ENCODE assay signal across 18 cellular contexts in the genomic region with DNA sequence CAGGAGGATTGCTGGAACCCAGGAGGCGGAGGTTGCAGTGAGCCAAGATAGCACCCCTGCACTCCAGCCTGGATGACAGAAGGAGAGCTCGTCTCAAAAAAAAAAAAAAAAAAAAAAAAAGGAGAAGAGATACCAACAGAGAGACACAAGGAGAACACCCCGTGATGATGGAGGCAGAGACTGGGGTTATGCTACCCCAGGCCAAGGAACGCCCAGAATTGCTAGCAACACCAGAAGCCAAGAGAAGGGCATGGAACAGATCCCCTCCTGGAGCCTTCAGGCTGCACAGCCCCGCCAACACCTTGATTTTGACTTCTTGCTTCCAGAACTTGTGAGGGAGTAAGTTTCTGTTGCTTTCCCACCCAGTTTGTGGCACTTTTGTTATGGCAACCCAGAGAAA.
"Had no signal": no experiment of that assay in that cellular context is flagged by ENCODE, and none has a peak within 500 bp of the region (broad histone marks: within the 10 kb centered on the region; RNA-seq: fewer than 3 reads in every experiment).

No MANE protein-coding gene starts in this region.

- H3K9me3 ChIP-seq: gastroesophageal sphincter, sigmoid colon, thyroid gland had no signal

- H3K27ac Mint-ChIP-seq: activated CD4-positive, alpha-beta memory T cell treated with anti-CD3 and anti-CD28 coated beads for 36 hours; activated CD4-positive, alpha-beta T cell treated with anti-CD3 and anti-CD28 coated beads for 36 hours; activated CD8-positive, alpha-beta memory T cell treated with anti-CD3 and anti-CD28 coated beads, Interleukin-2, amount 10 ng/mL, durations not matched to agents 7 days and 5 days; activated naive CD8-positive, alpha-beta T cell treated with anti-CD3 and anti-CD28 coated beads, Interleukin-2, amount 10 ng/mL, durations not matched to agents 7 days and 5 days; T-helper 17 cell had no signal

- H3K36me3 ChIP-seq: sigmoid colon, thyroid gland, WERI-Rb-1 had no signal

- H3K4me3 ChIP-seq: gastroesophageal sphincter, sigmoid colon, thyroid gland had no signal

- H3K4me1 ChIP-seq: sigmoid colon, thyroid gland had no signal

- DNase-seq: activated CD4-positive, alpha-beta memory T cell treated with anti-CD3 and anti-CD28 coated beads for 36 hours; activated CD4-positive, alpha-beta T cell treated with anti-CD3 and anti-CD28 coated beads for 36 hours; activated CD8-positive, alpha-beta memory T cell treated with anti-CD3 and anti-CD28 coated beads, Interleukin-2, amount 10 ng/mL, durations not matched to agents 7 days and 5 days; activated effector memory CD4-positive, alpha-beta T cell treated with anti-CD3 and anti-CD28 coated beads, Interleukin-2, amount 50 U/mL, for 16 hours; activated naive CD8-positive, alpha-beta T cell treated with anti-CD3 and anti-CD28 coated beads, Interleukin-2, amount 10 ng/mL, durations not matched to agents 7 days and 5 days; activated T-cell treated with anti-CD3 and anti-CD28 coated beads, Interleukin-2, amount 50 U/mL, for 1 hour; erythroblast; hippocampal formation; kidney; mesendoderm; nephron progenitor cell; occipital lobe; sigmoid colon; stimulated activated CD4-positive, alpha-beta T cell treated with anti-CD3 and anti-CD28 coated beads, Interleukin-1b, Interleukin-23, amount 100 ng/mL, for 48 hours; T-helper 17 cell; thyroid gland; WERI-Rb-1 had no signal

- H3K27me3 Mint-ChIP-seq: activated CD4-positive, alpha-beta memory T cell treated with anti-CD3 and anti-CD28 coated beads for 36 hours; activated CD4-positive, alpha-beta T cell treated with anti-CD3 and anti-CD28 coated beads for 36 hours; activated CD8-positive, alpha-beta memory T cell treated with anti-CD3 and anti-CD28 coated beads, Interleukin-2, amount 10 ng/mL, durations not matched to agents 7 days and 5 days; activated naive CD8-positive, alpha-beta T cell treated with anti-CD3 and anti-CD28 coated beads, Interleukin-2, amount 10 ng/mL, durations not matched to agents 7 days and 5 days; T-helper 17 cell had no signal

- H3K9me3 Mint-ChIP-seq: activated CD4-positive, alpha-beta memory T cell treated with anti-CD3 and anti-CD28 coated beads for 36 hours; nephron progenitor cell had no signal

- ATAC-seq: activated CD8-positive, alpha-beta memory T cell treated with anti-CD3 and anti-CD28 coated beads, Interleukin-2, amount 10 ng/mL, durations not matched to agents 7 days and 5 days; gastroesophageal sphincter; T-helper 17 cell had no signal

- H3K27ac ChIP-seq: thyroid gland, WERI-Rb-1 had no signal

- H3K27me3 ChIP-seq: gastroesophageal sphincter, sigmoid colon, thyroid gland had no signal

- H3K4me3 Mint-ChIP-seq: activated CD4-positive, alpha-beta memory T cell treated with anti-CD3 and anti-CD28 coated beads for 36 hours; activated CD4-positive, alpha-beta T cell treated with anti-CD3 and anti-CD28 coated beads for 36 hours; activated CD8-positive, alpha-beta memory T cell treated with anti-CD3 and anti-CD28 coated beads, Interleukin-2, amount 10 ng/mL, durations not matched to agents 7 days and 5 days; activated naive CD8-positive, alpha-beta T cell treated with anti-CD3 and anti-CD28 coated beads, Interleukin-2, amount 10 ng/mL, durations not matched to agents 7 days and 5 days; nephron progenitor cell; T-helper 17 cell had no signal
